20 cellular contexts compared by ENCODE assay signal in the genomic region with DNA sequence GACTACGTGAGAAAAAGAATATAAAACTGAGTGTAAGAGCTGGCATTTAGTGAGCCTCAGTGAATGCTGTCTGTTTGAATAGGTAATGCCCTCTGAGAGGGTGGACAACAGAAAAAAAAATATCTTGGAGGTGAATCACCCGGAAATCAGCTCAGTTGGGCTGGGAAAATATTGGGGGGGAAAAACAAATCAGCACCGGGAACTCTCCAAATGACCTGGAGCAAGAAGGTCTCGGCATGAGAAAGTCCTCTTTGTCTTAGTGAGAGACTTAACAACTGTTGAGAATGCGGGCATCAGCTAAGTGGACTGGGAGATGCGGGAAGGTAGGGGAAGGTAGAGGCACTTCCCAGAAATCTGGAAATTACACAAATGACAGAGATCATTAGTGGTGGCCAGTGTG.
"Had no signal": no experiment of that assay in that cellular context is flagged by ENCODE, and none has a peak within 500 bp of the region (broad histone marks: within the 10 kb centered on the region; RNA-seq: fewer than 3 reads in every experiment).

No MANE protein-coding gene starts in this region.

- H3K27ac Mint-ChIP-seq: natural killer cell; stimulated activated naive B cell treated with anti-CD40 and anti-IgM and Interleukin-4, amounts not matched to agents 10 μg/mL and 1 μg/mL and 100 μg/mL, for 72 hours; stimulated activated naive CD8-positive, alpha-beta T cell treated with anti-CD3 and anti-CD28 coated beads, Interleukin-15, Interleukin-2, amounts not matched to agents 100 ng/mL and 50 ng/mL, for 24 hours had no signal

- ATAC-seq: esophagus mucosa; gastrocnemius medialis; left ventricle myocardium superior; lower lobe of right lung; natural killer cell; pancreas; stimulated activated naive B cell treated with anti-CD40 and anti-IgM and Interleukin-4, amounts not matched to agents 10 μg/mL and 1 μg/mL and 100 μg/mL, for 72 hours; upper lobe of right lung had no signal

- DNase-seq: dorsolateral prefrontal cortex; effector CD4-positive, alpha-beta T cell; foreskin fibroblast; gastrocnemius medialis; kidney glomerular epithelial cell; left ventricle myocardium superior; lower lobe of right lung; natural killer cell; pancreas; right lobe of liver; small intestine; stimulated activated CD4-positive, alpha-beta T cell treated with anti-CD3 and anti-CD28 coated beads, Interleukin-15, amount 100 ng/mL, for 24 hours; stimulated activated CD4-positive, alpha-beta T cell treated with anti-CD3 and anti-CD28 coated beads, Interleukin-2, amount 100 ng/mL, for 48 hours; stimulated activated naive B cell treated with anti-CD40 and anti-IgM and Interleukin-4, amounts not matched to agents 10 μg/mL and 1 μg/mL and 100 μg/mL, for 72 hours; upper lobe of right lung had no signal

- H3K4me3 Mint-ChIP-seq: natural killer cell; neural crest cell; stimulated activated naive B cell treated with anti-CD40 and anti-IgM and Interleukin-4, amounts not matched to agents 10 μg/mL and 1 μg/mL and 100 μg/mL, for 72 hours; stimulated activated naive CD8-positive, alpha-beta T cell treated with anti-CD3 and anti-CD28 coated beads, Interleukin-15, Interleukin-2, amounts not matched to agents 100 ng/mL and 50 ng/mL, for 24 hours had no signal

- H3K9me3 Mint-ChIP-seq: natural killer cell; neural crest cell; stimulated activated naive B cell treated with anti-CD40 and anti-IgM and Interleukin-4, amounts not matched to agents 10 μg/mL and 1 μg/mL and 100 μg/mL, for 72 hours; stimulated activated naive CD8-positive, alpha-beta T cell treated with anti-CD3 and anti-CD28 coated beads, Interleukin-15, Interleukin-2, amounts not matched to agents 100 ng/mL and 50 ng/mL, for 24 hours had no signal

- H3K27me3 Mint-ChIP-seq: stimulated activated naive CD8-positive, alpha-beta T cell treated with anti-CD3 and anti-CD28 coated beads, Interleukin-15, Interleukin-2, amounts not matched to agents 100 ng/mL and 50 ng/mL, for 24 hours had no signal

- H3K36me3 Mint-ChIP-seq: natural killer cell; stimulated activated naive B cell treated with anti-CD40 and anti-IgM and Interleukin-4, amounts not matched to agents 10 μg/mL and 1 μg/mL and 100 μg/mL, for 72 hours had no signal

- FAIRE-seq: colon, islet of Langerhans, pancreas, small intestine had no signal

- H3K4me1 Mint-ChIP-seq: natural killer cell; stimulated activated naive B cell treated with anti-CD40 and anti-IgM and Interleukin-4, amounts not matched to agents 10 μg/mL and 1 μg/mL and 100 μg/mL, for 72 hours had no signal
